ENCODE assay signal across 12 cellular contexts in the genomic region with DNA sequence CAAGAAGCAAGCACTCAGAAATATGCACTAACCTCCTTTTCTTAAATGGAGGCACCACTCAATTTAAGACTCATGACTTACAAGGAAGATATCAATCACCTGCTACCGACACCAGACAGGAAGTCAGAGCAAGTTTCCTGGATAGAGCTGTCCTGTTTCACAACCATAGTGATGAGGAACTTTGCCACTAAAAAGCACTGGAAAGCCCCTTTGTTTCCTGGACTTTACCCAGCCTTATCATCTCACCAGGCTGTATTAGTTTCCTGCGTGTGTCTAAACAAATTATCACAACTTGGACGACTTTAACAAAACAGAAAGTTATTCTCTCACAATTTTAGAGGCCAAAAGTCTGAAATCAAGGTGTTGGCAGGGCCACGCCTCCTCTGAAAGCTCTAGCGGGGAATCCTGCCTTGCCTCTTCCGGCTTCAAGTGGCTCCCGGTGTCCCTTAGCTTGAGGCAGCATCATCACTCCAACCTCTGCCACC.
DNase-seq lines count a peak whose midpoint lies in the region; ATAC-seq and TF ChIP-seq lines count a peak whose summit lies in the region.
"Had no signal": no experiment of that assay in that cellular context is flagged by ENCODE, and none has a peak within 500 bp of the region (broad histone marks: within the 10 kb centered on the region; RNA-seq: fewer than 3 reads in every experiment).

No MANE protein-coding gene starts in this region.

- peak overlapping the region; percentile 47 for H3K4me3 ChIP-seq in Loucy (ENCODE audit: low read length, poor library complexity, severe bottlenecking)
- H3K4me3 ChIP-seq in MG63: no peak overlapping the region
- H3K4me3 ChIP-seq: BLaER1, pancreas had no signal

- H3K9me3 ChIP-seq in Loucy (ENCODE audit: insufficient read depth, low read depth, low read length) (no peaks in the 10 kb centered on the region), MG63 (no peaks in the 10 kb centered on the region)
- H3K9me3 ChIP-seq: BLaER1, pancreas had no signal

- H3K9ac ChIP-seq in Loucy (ENCODE audit: low read depth, low read length, poor library complexity, severe bottlenecking): no peak overlapping the region
- H3K9ac ChIP-seq: BLaER1 had no signal

- H4K20me1 ChIP-seq in Loucy (ENCODE audit: insufficient read depth, low read length, poor library complexity, severe bottlenecking): no peaks in the 10 kb centered on the region
- H4K20me1 ChIP-seq: BLaER1 had no signal

- H3K27me3 ChIP-seq in Loucy (ENCODE audit: insufficient read depth, low read length, poor library complexity, severe bottlenecking) (no peaks in the 10 kb centered on the region), MG63 (no peaks in the 10 kb centered on the region)
- H3K27me3 ChIP-seq: BLaER1, brain microvascular endothelial cell, pancreas had no signal

- no peak for TF ChIP-seq CTCF in Loucy (conservative IDR thresholded peaks at IDR 0.05; ENCODE audit: low read length)

- H3K4me2 ChIP-seq in Loucy (ENCODE audit: low read depth, low read length, poor library complexity, severe bottlenecking): peak overlapping the region; percentile 70
- H3K4me2 ChIP-seq: BLaER1 had no signal

- peaks cover 27% of the 10 kb centered on the region for H3K4me1 ChIP-seq in Loucy (ENCODE audit: insufficient read depth, low read length, poor library complexity, severe bottlenecking)
- H3K4me1 ChIP-seq: BLaER1, pancreas had no signal

- H3F3A ChIP-seq in Loucy (ENCODE audit: low read depth): no peaks in the 10 kb centered on the region

- H3K9me2 ChIP-seq in Loucy (replicated peaks; ENCODE audit: low read depth, low read length): no peaks in the 10 kb centered on the region

- no peaks in the 10 kb centered on the region for H3K79me2 ChIP-seq in Loucy (ENCODE audit: insufficient read depth, low read length)

- DNase-seq in stimulated activated CD4-positive, alpha-beta T cell treated with anti-CD3 and anti-CD28 coated beads, Interleukin-1b, Interleukin-23, amount 100 ng/mL, for 48 hours: peak; percentile 19
- no peak for DNase-seq in stimulated activated CD4-positive, alpha-beta T cell treated with anti-CD3 and anti-CD28 coated beads, Interleukin-4, amount 100 ng/mL, for 4 hours
- DNase-seq in dermis microvascular lymphatic vessel endothelial cell (ENCODE audit: low read depth in 2 of 2) (peak; percentile 25 to 61), MV-4-11 (lab: John Stamatoyannopoulos, UW) (no peak), MG63 (no peak)
- DNase-seq: brain microvascular endothelial cell, NCI-H446 treated with DMSO at 0.1 percent for 48 hours, pancreas had no signal

- H3K36me3 ChIP-seq in Loucy (ENCODE audit: insufficient read depth, low read length): no peaks in the 10 kb centered on the region
- no peaks in the 10 kb centered on the region for H3K36me3 ChIP-seq in MG63
- H3K36me3 ChIP-seq: BLaER1, brain microvascular endothelial cell, pancreas had no signal

- H2AFZ ChIP-seq in Loucy (ENCODE audit: low read length): peak overlapping the region; percentile 68

- ATAC-seq in SK-N-SH treated with all-trans-retinoic acid at 6 μM for 48 hours (no peak), HG03280 (IDR thresholded peaks at IDR 0.05; ENCODE audit: unreplicated experiment) (no peak)

TF ChIP-seq in SK-N-SH treated with all-trans-retinoic acid at 6 μM for 48 hours, 23 proteins besides CTCF, POLR2A, EP300 and RAD21:
- no peak for TF ChIP-seq ZNF565 (CRISPR knock-in tag; conservative IDR thresholded peaks at IDR 0.05; ENCODE audit: low read depth)
- TF ChIP-seq RARB (CRISPR knock-in tag; IDR thresholded peaks at IDR 0.05): no peak
- TF ChIP-seq CSRNP3 (CRISPR knock-in tag; IDR thresholded peaks at IDR 0.05): no peak
- TF ChIP-seq ZC3H10 (CRISPR knock-in tag; IDR thresholded peaks at IDR 0.05): no peak
- no peak for TF ChIP-seq ZNF70 (CRISPR knock-in tag; IDR thresholded peaks at IDR 0.05)
- TF ChIP-seq ZFP30 (CRISPR knock-in tag; IDR thresholded peaks at IDR 0.05): no peak
- no peak for TF ChIP-seq ARNTL (CRISPR knock-in tag; IDR thresholded peaks at IDR 0.05; ENCODE audit: borderline replicate concordance, low read depth)

Comparison
In these comparisons a context has a peak if more than half of its experiments do, and no peak if none do; other contexts are left out.
1. DNase-seq: peak in stimulated activated CD4-positive, alpha-beta T cell treated with anti-CD3 and anti-CD28 coated beads, Interleukin-1b, Interleukin-23, amount 100 ng/mL, for 48 hours (single experiment) and dermis microvascular lymphatic vessel endothelial cell (2 of 2); none in stimulated activated CD4-positive, alpha-beta T cell treated with anti-CD3 and anti-CD28 coated beads, Interleukin-4, amount 100 ng/mL, for 4 hours (0 of 2), MV-4-11 (single experiment) and MG63 (single experiment).